10 cellular contexts compared by ENCODE assay signal in genomic region chr5:178793156-178793555, GRCh38.
DNase-seq lines count a peak whose midpoint lies in the region; ATAC-seq and TF ChIP-seq lines count a peak whose summit lies in the region.
"Had no signal": no experiment of that assay in that cellular context is flagged by ENCODE, and none has a peak within 500 bp of the region (broad histone marks: within the 10 kb centered on the region; RNA-seq: fewer than 3 reads in every experiment).

No MANE protein-coding gene starts in this region.

- H3F3A ChIP-seq in OCI-LY1 (ENCODE audit: insufficient read depth, low read length) = no peaks in the 10 kb centered on the region

- intact Hi-C loops in tibial artery (cut with DNase I; ENCODE audit: low total_unique reads) (no loop called here), vagina (cut with DNase I) (no loop called here)

- H3K4me2 ChIP-seq in OCI-LY1 (ENCODE audit: low read length) = no peak overlapping the region

- ATAC-seq in activated T-cell treated with anti-CD3 and anti-CD28 coated beads, Interleukin-2, amount 50 U/mL, for 72 hours (replicated peaks in 1 of 2) = no peak
- no peak for ATAC-seq in HG03045 (IDR thresholded peaks at IDR 0.05; ENCODE audit: unreplicated experiment)
- no peak for ATAC-seq in HG03378 (IDR thresholded peaks at IDR 0.05; ENCODE audit: unreplicated experiment)

- H3K4me3 ChIP-seq in OCI-LY1 (ENCODE audit: low read depth, low read length, poor library complexity, severe bottlenecking) (no peak overlapping the region), tibial artery (no peak overlapping the region), vagina (no peak overlapping the region)

- peak; percentile 35 to 36 for DNase-seq in activated T-cell treated with anti-CD3 and anti-CD28 coated beads, Interleukin-2, amount 50 U/mL, for 72 hours
- DNase-seq in activated T-cell treated with anti-CD3 and anti-CD28 coated beads for 4 hours (no peak), glutamatergic neuron (peak; percentile 67), tibial artery (peak; percentile 17 to 48), vagina (ENCODE audit: extremely low spot score in 2 of 2) (no peak)
- DNase-seq: activated naive CD8-positive, alpha-beta T cell treated with anti-CD3 and anti-CD28 coated beads, Interleukin-2, amount 10 ng/mL, durations not matched to agents 7 days and 5 days; NK-92 treated with Interleukin-12 subunit alpha and Interleukin-12 subunit beta, amount 100 ng/mL, for 24 hours had no signal

- H3K4me1 Mint-ChIP-seq in activated T-cell treated with anti-CD3 and anti-CD28 coated beads, Interleukin-2, amount 50 U/mL, for 72 hours (ENCODE audit: low read depth) = no peaks in the 10 kb centered on the region
- H3K4me1 Mint-ChIP-seq in glutamatergic neuron (ENCODE audit: low read depth, unreplicated experiment) = no peaks in the 10 kb centered on the region

- no peak overlapping the region for H3K27ac Mint-ChIP-seq in activated T-cell treated with anti-CD3 and anti-CD28 coated beads, Interleukin-2, amount 50 U/mL, for 72 hours
- H3K27ac Mint-ChIP-seq in glutamatergic neuron (ENCODE audit: unreplicated experiment) = no peak overlapping the region
- H3K27ac Mint-ChIP-seq: activated naive CD8-positive, alpha-beta T cell treated with anti-CD3 and anti-CD28 coated beads, Interleukin-2, amount 10 ng/mL, durations not matched to agents 7 days and 5 days had no signal

- H3K36me3 ChIP-seq in OCI-LY1 (ENCODE audit: insufficient read depth, low read length) (no peaks in the 10 kb centered on the region), tibial artery (no peaks in the 10 kb centered on the region), vagina (no peaks in the 10 kb centered on the region)

- no peak overlapping the region for H3K4me3 Mint-ChIP-seq in activated T-cell treated with anti-CD3 and anti-CD28 coated beads, Interleukin-2, amount 50 U/mL, for 72 hours
- H3K4me3 Mint-ChIP-seq in glutamatergic neuron (ENCODE audit: unreplicated experiment) = no peak overlapping the region
- H3K4me3 Mint-ChIP-seq: activated naive CD8-positive, alpha-beta T cell treated with anti-CD3 and anti-CD28 coated beads, Interleukin-2, amount 10 ng/mL, durations not matched to agents 7 days and 5 days had no signal

- H3K27ac ChIP-seq in OCI-LY1 (ENCODE audit: low read depth, low read length, poor library complexity, severe bottlenecking) (no peak overlapping the region), tibial artery (no peak overlapping the region), vagina (no peak overlapping the region)

- H2AFZ ChIP-seq in OCI-LY1 (ENCODE audit: low read length) = no peak overlapping the region

- no peak overlapping the region for H3K9ac ChIP-seq in OCI-LY1 (ENCODE audit: low read length)

- no peaks in the 10 kb centered on the region for H3K27me3 ChIP-seq in OCI-LY1 (ENCODE audit: insufficient read depth, low read length)
- peaks cover 0 to 7% of the 10 kb centered on the region in 2 donors for H3K27me3 ChIP-seq in tibial artery
- no peaks in the 10 kb centered on the region for H3K27me3 ChIP-seq in vagina

- H3K27me3 Mint-ChIP-seq in activated T-cell treated with anti-CD3 and anti-CD28 coated beads, Interleukin-2, amount 50 U/mL, for 72 hours (ENCODE audit: low read depth) = no peaks in the 10 kb centered on the region
- H3K27me3 Mint-ChIP-seq in glutamatergic neuron (ENCODE audit: unreplicated experiment) = peaks cover 4% of the 10 kb centered on the region
- H3K27me3 Mint-ChIP-seq: activated naive CD8-positive, alpha-beta T cell treated with anti-CD3 and anti-CD28 coated beads, Interleukin-2, amount 10 ng/mL, durations not matched to agents 7 days and 5 days had no signal

- no peaks in the 10 kb centered on the region for H4K20me1 ChIP-seq in OCI-LY1 (ENCODE audit: insufficient read depth, low read length)

- no peak for TF ChIP-seq POLR2A in vagina (IDR thresholded peaks at IDR 0.05)

- peak; percentile 52; the same call in 1 of the 2 replicates for TF ChIP-seq CTCF in OCI-LY1 (IDR thresholded peaks at IDR 0.05; ENCODE audit: low read length)
- no peak for TF ChIP-seq CTCF in glutamatergic neuron (IDR thresholded peaks at IDR 0.05; ENCODE audit: partially characterized antibody, unreplicated experiment)
- peak; percentile 12 to 19 for TF ChIP-seq CTCF in tibial artery (IDR thresholded peaks at IDR 0.05)
- peak in 1 of 3 experiments; percentile 25 for TF ChIP-seq CTCF in vagina (IDR thresholded peaks at IDR 0.05)

- no peaks in the 10 kb centered on the region for H3K9me3 Mint-ChIP-seq in activated T-cell treated with anti-CD3 and anti-CD28 coated beads, Interleukin-2, amount 50 U/mL, for 72 hours
- H3K9me3 Mint-ChIP-seq in glutamatergic neuron (ENCODE audit: unreplicated experiment) = peaks cover 1% of the 10 kb centered on the region

- no peaks in the 10 kb centered on the region for H3K4me1 ChIP-seq in OCI-LY1 (ENCODE audit: insufficient read depth, low read length, severe bottlenecking)
- no peaks in the 10 kb centered on the region for H3K4me1 ChIP-seq in tibial artery
- H3K4me1 ChIP-seq in vagina = no peaks in the 10 kb centered on the region

- H3K9me3 ChIP-seq in OCI-LY1 (ENCODE audit: low read length) (no peaks in the 10 kb centered on the region), tibial artery (no peaks in the 10 kb centered on the region), vagina (no peaks in the 10 kb centered on the region)

- no peaks in the 10 kb centered on the region for H3K9me2 ChIP-seq in OCI-LY1 (ENCODE audit: low read depth, low read length)

- H3K36me3 Mint-ChIP-seq in activated T-cell treated with anti-CD3 and anti-CD28 coated beads, Interleukin-2, amount 50 U/mL, for 72 hours (ENCODE audit: insufficient read depth in 2 of 2) = no peaks in the 10 kb centered on the region
- H3K36me3 Mint-ChIP-seq in glutamatergic neuron (ENCODE audit: unreplicated experiment) = peaks cover 4% of the 10 kb centered on the region
- H3K36me3 Mint-ChIP-seq: activated naive CD8-positive, alpha-beta T cell treated with anti-CD3 and anti-CD28 coated beads, Interleukin-2, amount 10 ng/mL, durations not matched to agents 7 days and 5 days had no signal

- H3K79me2 ChIP-seq in OCI-LY1 (ENCODE audit: insufficient read depth, low read length) = no peaks in the 10 kb centered on the region

Comparison
In these comparisons a context has a peak if more than half of its experiments do, and no peak if none do; other contexts are left out.
1. DNase-seq: peak in activated T-cell treated with anti-CD3 and anti-CD28 coated beads, Interleukin-2, amount 50 U/mL, for 72 hours (2 of 2), glutamatergic neuron (single experiment) and tibial artery (2 of 2); none in activated T-cell treated with anti-CD3 and anti-CD28 coated beads for 4 hours (single experiment) and vagina (0 of 2).